In the genomic region with DNA sequence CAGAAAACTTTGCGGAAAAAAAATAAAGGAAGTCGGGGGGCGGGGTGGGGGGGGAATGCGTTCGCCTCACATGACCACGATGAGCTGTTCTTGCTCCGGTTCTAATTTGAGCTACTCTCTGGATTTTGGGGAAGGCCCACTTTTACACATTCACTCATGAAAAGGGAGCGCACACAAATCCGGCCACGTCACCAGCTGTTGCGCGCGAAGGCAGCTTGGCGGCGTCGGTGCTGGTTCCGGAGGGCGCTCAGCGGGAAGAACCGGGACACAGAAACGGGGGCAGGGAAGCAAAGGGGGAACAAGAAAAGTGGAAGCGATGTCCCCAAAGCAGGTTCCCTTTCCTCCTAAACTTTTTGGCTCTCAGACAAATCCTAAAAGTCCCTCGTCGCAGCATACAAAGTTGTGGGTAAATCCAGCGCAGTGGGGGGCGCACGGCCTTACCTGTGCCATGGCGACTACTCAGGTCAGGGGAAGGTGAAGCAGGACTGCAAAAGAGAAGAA, we compare ENCODE assay signal across 8 cellular contexts. TPM values are rescaled to one million over a fixed set of nuclear protein-coding genes. Genes with fewer than 3 reads are reported as not detected.
DNase-seq lines count a peak whose midpoint lies in the region; ATAC-seq and TF ChIP-seq lines count a peak whose summit lies in the region.

No MANE protein-coding gene starts in this region.

- peak in 1 of 4 donors; percentile 30 for TF ChIP-seq EP300 in upper lobe of left lung (IDR thresholded peaks at IDR 0.05)

- TF ChIP-seq CTCF in glutamatergic neuron (IDR thresholded peaks at IDR 0.05; ENCODE audit: partially characterized antibody, unreplicated experiment), result no peak
- TF ChIP-seq CTCF in upper lobe of left lung (IDR thresholded peaks at IDR 0.05), result peak in 3 of 6 experiments; percentile 16 to 32 (median 29)

- no peaks in the 10 kb centered on the region for H3K36me3 Mint-ChIP-seq in glutamatergic neuron (ENCODE audit: unreplicated experiment)

- DNase-seq in NCI-H1417 (lab: John Stamatoyannopoulos, UW) (peak in 2 of 3 experiments; percentile 77 to 80), NCI-H1417 treated with DMSO at 0.1 percent for 48 hours (lab: John Stamatoyannopoulos, UW) (no peak), SJSA1 (ENCODE audit: low read depth in 1 of 2, low spot score in 2 of 2) (peak; percentile 71), glutamatergic neuron (no peak), occipital lobe (lab: John Stamatoyannopoulos, UW) (peak; percentile 66), upper lobe of left lung (peak; percentile 88 to 92)
- DNase-seq in activated naive CD4-positive, alpha-beta T cell treated with anti-CD3 and anti-CD28 coated beads, Interleukin-2, amount 50 U/mL, for 16 hours, result peak; percentile 48

- peaks cover 30% of the 10 kb centered on the region for H3K4me1 ChIP-seq in SJSA1 (replicated peaks)
- peaks cover 43 to 48% (median 46%) of the 10 kb centered on the region in 4 donors for H3K4me1 ChIP-seq in upper lobe of left lung

- H3K27ac ChIP-seq in SJSA1 (peak overlapping the region; percentile 91), upper lobe of left lung (peak overlapping the region; percentile 97 to 99 (median 98))

- H3K4me3 ChIP-seq in SJSA1, result peak overlapping the region; percentile 97
- H3K4me3 ChIP-seq in upper lobe of left lung, result peak overlapping the region; percentile 87 to 98 (median 95)

- peaks cover 46% of the 10 kb centered on the region for H3K36me3 ChIP-seq in SJSA1
- no peaks in the 10 kb centered on the region for H3K36me3 ChIP-seq in upper lobe of left lung

- peak overlapping the region; percentile 98 for H3K27ac Mint-ChIP-seq in glutamatergic neuron (ENCODE audit: unreplicated experiment)

- ATAC-seq in HG03108 (IDR thresholded peaks at IDR 0.05; ENCODE audit: unreplicated experiment), result peak; percentile 22
- peak; percentile 68 to 85 for ATAC-seq in upper lobe of left lung (ENCODE audit: low FRiP score in 2 of 2)

- WGBS in upper lobe of left lung, 2 donors, result 0% methylated on average over 28 of the region's 28 CpGs

- peaks cover 14% of the 10 kb centered on the region for H3K27me3 Mint-ChIP-seq in glutamatergic neuron (ENCODE audit: unreplicated experiment)

- 0 out of 2 replicates have a peak, but pooled peaks cover 3% of the 10 kb centered on the region for H3K9me3 ChIP-seq in SJSA1 (replicated peaks)
- H3K9me3 ChIP-seq in upper lobe of left lung, result no peaks in the 10 kb centered on the region

- H3K9me3 Mint-ChIP-seq in glutamatergic neuron (ENCODE audit: unreplicated experiment), result peaks cover 23% of the 10 kb centered on the region

- peak in 1 of 4 donors; percentile 7 for TF ChIP-seq POLR2A in upper lobe of left lung (IDR thresholded peaks at IDR 0.05)

- peaks cover 63% of the 10 kb centered on the region for H3K4me1 Mint-ChIP-seq in glutamatergic neuron (ENCODE audit: low read depth, unreplicated experiment)

- H3K27me3 ChIP-seq in SJSA1 (replicated peaks) (no peaks in the 10 kb centered on the region), upper lobe of left lung (no peaks in the 10 kb centered on the region)

- H3K4me3 Mint-ChIP-seq in glutamatergic neuron (ENCODE audit: unreplicated experiment), result peak overlapping the region; percentile 100

RNA-seq across cellular contexts. Expression of a gene that starts 0.6 kb away (rescaled TPM):
- total RNA-seq in SJSA1 (2014; rRNA removed; shearing (Covaris generic)), result 1,014 and 1,022 TPM in 2 replicates
- total RNA-seq in glutamatergic neuron (ENCODE audit: unreplicated experiment) (250 TPM), occipital lobe (41.0 TPM), upper lobe of left lung (100 to 1,000 TPM; 156 to 446 (median 301) TPM)

Comparison
In these comparisons a context has a peak if more than half of its experiments do, and no peak if none do; other contexts are left out.
1. DNase-seq: peak in NCI-H1417 (2 of 3), SJSA1 (2 of 2), activated naive CD4-positive, alpha-beta T cell treated with anti-CD3 and anti-CD28 coated beads, Interleukin-2, amount 50 U/mL, for 16 hours (single experiment), occipital lobe (single experiment) and upper lobe of left lung (2 of 2); none in NCI-H1417 treated with DMSO at 0.1 percent for 48 hours (single experiment) and glutamatergic neuron (single experiment).